ENCODE assay signal across 27 cellular contexts in genomic region chrX:22069586-22069985, GRCh38. TPM values are rescaled to one million over a fixed set of nuclear protein-coding genes. Genes with fewer than 3 reads are reported as not detected.
"Had no signal": no experiment of that assay in that cellular context is flagged by ENCODE, and none has a peak within 500 bp of the region (broad histone marks: within the 10 kb centered on the region; RNA-seq: fewer than 3 reads in every experiment).

No MANE protein-coding gene starts in this region.

- H3K9me3 ChIP-seq: adrenal gland, ascending aorta, gastroesophageal sphincter, testis, transverse colon had no signal

- ATAC-seq: activated CD4-positive, CD25-positive, alpha-beta regulatory T cell treated with anti-CD3 and anti-CD28 coated beads, Interleukin-2, amount 50 U/mL, for 24 hours; gastroesophageal sphincter; left colon; naive thymus-derived CD8-positive, alpha-beta T cell; right cardiac atrium; stimulated activated naive CD8-positive, alpha-beta T cell treated with anti-CD3 and anti-CD28 coated beads, Interleukin-15, Interleukin-2, amounts not matched to agents 100 U/mL and 50 U/mL, for 24 hours; T-helper 17 cell had no signal

- H3K36me3 Mint-ChIP-seq: naive thymus-derived CD8-positive, alpha-beta T cell had no signal

- H3K27ac Mint-ChIP-seq: activated naive CD8-positive, alpha-beta T cell treated with anti-CD3 and anti-CD28 coated beads for 36 hours; naive thymus-derived CD8-positive, alpha-beta T cell; T-helper 17 cell had no signal

- H3K4me1 Mint-ChIP-seq: T-helper 17 cell had no signal

- H3K4me3 Mint-ChIP-seq: activated naive CD8-positive, alpha-beta T cell treated with anti-CD3 and anti-CD28 coated beads for 36 hours; naive thymus-derived CD8-positive, alpha-beta T cell; T-helper 17 cell had no signal

- H3K4me1 ChIP-seq: adrenal gland, ascending aorta, gastroesophageal sphincter, testis, transverse colon had no signal

- H3K9me3 Mint-ChIP-seq: activated naive CD8-positive, alpha-beta T cell treated with anti-CD3 and anti-CD28 coated beads for 36 hours; naive thymus-derived CD8-positive, alpha-beta T cell had no signal

- H3K27me3 ChIP-seq: adrenal gland, ascending aorta, brain microvascular endothelial cell, gastroesophageal sphincter, testis, transverse colon had no signal

- H3K27ac ChIP-seq: adrenal gland, ascending aorta, brain microvascular endothelial cell, gastroesophageal sphincter, testis, transverse colon, WERI-Rb-1 had no signal

- H3K4me3 ChIP-seq: adrenal gland, ascending aorta, gastroesophageal sphincter, testis, transverse colon had no signal

- H3K27me3 Mint-ChIP-seq: activated naive CD8-positive, alpha-beta T cell treated with anti-CD3 and anti-CD28 coated beads for 36 hours; naive thymus-derived CD8-positive, alpha-beta T cell; T-helper 17 cell had no signal

- H3K36me3 ChIP-seq: adrenal gland, ascending aorta, brain microvascular endothelial cell, gastroesophageal sphincter, transverse colon, WERI-Rb-1 had no signal

- DNase-seq: activated CD4-positive, alpha-beta T cell treated with anti-CD3 and anti-CD28 coated beads for 48 hours; activated CD4-positive, alpha-beta T cell treated with anti-CD3 and anti-CD28 coated beads, Interleukin-2, amount 50 U/mL, for 48 hours; activated CD8-positive, alpha-beta memory T cell treated with anti-CD3 and anti-CD28 coated beads for 24 hours; activated effector memory CD4-positive, alpha-beta T cell treated with Interleukin-2 at 50 U/mL for 16 hours; activated naive CD4-positive, alpha-beta T cell treated with Interleukin-2 at 50 U/mL for 16 hours; activated naive CD8-positive, alpha-beta T cell treated with anti-CD3 and anti-CD28 coated beads for 36 hours; adrenal gland; brain microvascular endothelial cell; caudate nucleus; hippocampal formation; kidney; left colon; midbrain; naive thymus-derived CD8-positive, alpha-beta T cell; posterior cingulate gyrus; right cardiac atrium; stimulated activated CD4-positive, alpha-beta T cell treated with anti-CD3 and anti-CD28 coated beads, Interleukin-15, amount 100 ng/mL, for 24 hours; stimulated activated CD4-positive, alpha-beta T cell treated with anti-CD3 and anti-CD28 coated beads, Interleukin-2, amount 100 ng/mL, for 24 hours; stimulated activated naive CD8-positive, alpha-beta T cell treated with anti-CD3 and anti-CD28 coated beads, Interleukin-15, Interleukin-2, amounts not matched to agents 100 U/mL and 50 U/mL, for 24 hours; T-helper 17 cell; T1000; testis; transverse colon; WERI-Rb-1 had no signal

RNA-seq across cellular contexts. Expression of gene PHEX, which starts 37.5 kb away (rescaled TPM):
- polyA plus RNA-seq: naive thymus-derived CD8-positive, alpha-beta T cell had no signal
